ENCODE assay signal across 1 cellular context in the genomic region with DNA sequence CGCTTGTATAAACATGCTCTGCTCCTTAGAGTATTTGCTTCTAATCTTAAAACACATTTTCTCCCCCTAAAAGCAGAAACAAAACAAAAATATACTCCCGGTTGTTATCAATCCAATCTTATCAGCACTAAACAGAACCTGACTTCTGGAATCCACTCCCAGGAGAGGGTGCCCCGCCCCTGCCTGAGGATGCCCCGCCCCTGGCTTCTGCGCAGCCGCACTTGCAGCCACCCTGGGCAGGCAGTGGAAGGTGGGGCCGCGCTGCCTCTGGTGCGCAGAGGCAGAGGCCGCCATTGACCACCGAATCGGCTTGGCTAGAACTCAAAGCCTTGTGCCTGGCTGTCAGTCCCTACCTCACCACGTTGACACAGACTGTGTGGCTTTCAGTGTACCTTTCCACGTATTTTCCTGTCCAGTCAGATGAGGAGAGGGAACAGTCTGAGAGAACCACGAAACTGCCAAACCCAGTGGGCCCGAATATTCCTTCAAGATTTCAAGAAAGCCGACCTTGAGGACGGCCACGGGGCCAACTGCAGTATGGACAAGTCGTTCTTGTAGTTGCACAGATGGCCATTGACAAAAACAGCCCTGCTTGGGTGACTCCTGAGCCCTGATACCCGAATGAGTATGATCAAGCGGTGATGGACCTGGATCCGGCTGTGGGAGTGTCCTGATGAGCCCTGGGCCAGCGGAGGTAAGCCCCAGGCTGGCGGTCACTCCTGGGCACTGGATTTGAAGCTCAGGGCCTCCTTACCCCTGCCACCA.
TF ChIP-seq lines count a peak whose summit lies in the region.

No MANE protein-coding gene starts in this region.

TF ChIP-seq in K562, 482 proteins besides CTCF, POLR2A, EP300 and RAD21 (continued from another document and continues in another):
- TF ChIP-seq, protein P1, sequence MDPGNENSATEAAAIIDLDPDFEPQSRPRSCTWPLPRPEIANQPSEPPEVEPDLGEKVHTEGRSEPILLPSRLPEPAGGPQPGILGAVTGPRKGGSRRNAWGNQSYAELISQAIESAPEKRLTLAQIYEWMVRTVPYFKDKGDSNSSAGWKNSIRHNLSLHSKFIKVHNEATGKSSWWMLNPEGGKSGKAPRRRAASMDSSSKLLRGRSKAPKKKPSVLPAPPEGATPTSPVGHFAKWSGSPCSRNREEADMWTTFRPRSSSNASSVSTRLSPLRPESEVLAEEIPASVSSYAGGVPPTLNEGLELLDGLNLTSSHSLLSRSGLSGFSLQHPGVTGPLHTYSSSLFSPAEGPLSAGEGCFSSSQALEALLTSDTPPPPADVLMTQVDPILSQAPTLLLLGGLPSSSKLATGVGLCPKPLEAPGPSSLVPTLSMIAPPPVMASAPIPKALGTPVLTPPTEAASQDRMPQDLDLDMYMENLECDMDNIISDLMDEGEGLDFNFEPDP (CRISPR knock-in tag; IDR thresholded peaks at IDR 0.05): no peak
- TF ChIP-seq, protein P2, sequence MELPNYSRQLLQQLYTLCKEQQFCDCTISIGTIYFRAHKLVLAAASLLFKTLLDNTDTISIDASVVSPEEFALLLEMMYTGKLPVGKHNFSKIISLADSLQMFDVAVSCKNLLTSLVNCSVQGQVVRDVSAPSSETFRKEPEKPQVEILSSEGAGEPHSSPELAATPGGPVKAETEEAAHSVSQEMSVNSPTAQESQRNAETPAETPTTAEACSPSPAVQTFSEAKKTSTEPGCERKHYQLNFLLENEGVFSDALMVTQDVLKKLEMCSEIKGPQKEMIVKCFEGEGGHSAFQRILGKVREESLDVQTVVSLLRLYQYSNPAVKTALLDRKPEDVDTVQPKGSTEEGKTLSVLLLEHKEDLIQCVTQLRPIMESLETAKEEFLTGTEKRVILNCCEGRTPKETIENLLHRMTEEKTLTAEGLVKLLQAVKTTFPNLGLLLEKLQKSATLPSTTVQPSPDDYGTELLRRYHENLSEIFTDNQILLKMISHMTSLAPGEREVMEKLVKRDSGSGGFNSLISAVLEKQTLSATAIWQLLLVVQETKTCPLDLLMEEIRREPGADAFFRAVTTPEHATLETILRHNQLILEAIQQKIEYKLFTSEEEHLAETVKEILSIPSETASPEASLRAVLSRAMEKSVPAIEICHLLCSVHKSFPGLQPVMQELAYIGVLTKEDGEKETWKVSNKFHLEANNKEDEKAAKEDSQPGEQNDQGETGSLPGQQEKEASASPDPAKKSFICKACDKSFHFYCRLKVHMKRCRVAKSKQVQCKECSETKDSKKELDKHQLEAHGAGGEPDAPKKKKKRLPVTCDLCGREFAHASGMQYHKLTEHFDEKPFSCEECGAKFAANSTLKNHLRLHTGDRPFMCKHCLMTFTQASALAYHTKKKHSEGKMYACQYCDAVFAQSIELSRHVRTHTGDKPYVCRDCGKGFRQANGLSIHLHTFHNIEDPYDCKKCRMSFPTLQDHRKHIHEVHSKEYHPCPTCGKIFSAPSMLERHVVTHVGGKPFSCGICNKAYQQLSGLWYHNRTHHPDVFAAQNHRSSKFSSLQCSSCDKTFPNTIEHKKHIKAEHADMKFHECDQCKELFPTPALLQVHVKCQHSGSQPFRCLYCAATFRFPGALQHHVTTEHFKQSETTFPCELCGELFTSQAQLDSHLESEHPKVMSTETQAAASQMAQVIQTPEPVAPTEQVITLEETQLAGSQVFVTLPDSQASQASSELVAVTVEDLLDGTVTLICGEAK (IDR thresholded peaks at IDR 0.05): 0 out of 2 replicates have a peak, but pooled peaks have one; percentile 15
- TF ChIP-seq, protein P2 (CRISPR knock-in tag; IDR thresholded peaks at IDR 0.05): no peak
- TF ChIP-seq, protein P3, sequence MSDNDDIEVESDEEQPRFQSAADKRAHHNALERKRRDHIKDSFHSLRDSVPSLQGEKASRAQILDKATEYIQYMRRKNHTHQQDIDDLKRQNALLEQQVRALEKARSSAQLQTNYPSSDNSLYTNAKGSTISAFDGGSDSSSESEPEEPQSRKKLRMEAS (CRISPR knock-in tag; IDR thresholded peaks at IDR 0.05): peak; percentile 64
- TF ChIP-seq ZNF165 (CRISPR knock-in tag; IDR thresholded peaks at IDR 0.05; ENCODE audit: borderline replicate concordance) (no peak), CTBP1 (IDR thresholded peaks at IDR 0.05; ENCODE audit: borderline replicate concordance) (peak; percentile 44; the same call in 1 of the 2 replicates), ZNF212 (CRISPR knock-in tag; IDR thresholded peaks at IDR 0.05) (no peak), BRD9 (IDR thresholded peaks at IDR 0.05; ENCODE audit: low read depth, partially characterized antibody) (peak; percentile 77), PYGO2 (tag; IDR thresholded peaks at IDR 0.05) (peak; percentile 47; the same call in 1 of the 2 replicates), ARID1B (IDR thresholded peaks at IDR 0.05) (peak; percentile 98), KDM1A (IDR thresholded peaks at IDR 0.05) (peak; percentile 20 to 60; a peak in 2 of 4 replicates), GABPA (tag; conservative IDR thresholded peaks at IDR 0.05; ENCODE audit: low read depth) (no peak), ZC3H4 (CRISPR knock-in tag; IDR thresholded peaks at IDR 0.05; ENCODE audit: borderline replicate concordance) (no peak; the same call in 1 of the 2 replicates), MTF1 (CRISPR knock-in tag; IDR thresholded peaks at IDR 0.05; ENCODE audit: borderline replicate concordance) (no peak), NFIC (IDR thresholded peaks at IDR 0.05) (peak; percentile 52), TAF1 (IDR thresholded peaks at IDR 0.05; ENCODE audit: control insufficient read depth, extremely low read depth, insufficient read depth, low read length, severe bottlenecking) (peak; percentile 67), KAT7 (CRISPR knock-in tag; IDR thresholded peaks at IDR 0.05; ENCODE audit: borderline replicate concordance) (no peak; the same call in 1 of the 2 replicates), CBFA2T3 (IDR thresholded peaks at IDR 0.05) (peak; percentile 90), NRF1 (conservative IDR thresholded peaks at IDR 0.05 in 1 of 2, IDR thresholded peaks at IDR 0.05 in 1 of 2) (peak; percentile 93 to 94), SMARCE1 (IDR thresholded peaks at IDR 0.05) (peak; percentile 96), BCOR (IDR thresholded peaks at IDR 0.05) (peak; percentile 14; the same call in 1 of the 2 replicates), GTF2A2 (tag; IDR thresholded peaks at IDR 0.05) (peak; percentile 69), ZNF253 (CRISPR knock-in tag; conservative IDR thresholded peaks at IDR 0.05) (0 out of 2 replicates have a peak, but pooled peaks have one; percentile 57), YBX1 (IDR thresholded peaks at IDR 0.05) (no peak), SOX6 (IDR thresholded peaks at IDR 0.05) (peak; percentile 96), POLR2G (IDR thresholded peaks at IDR 0.05; ENCODE audit: low read depth, low read length) (peak; percentile 94), JUN (IDR thresholded peaks at IDR 0.05; ENCODE audit: borderline replicate concordance, low read depth, low read length) (no peak), JUN (CRISPR knock-in tag; IDR thresholded peaks at IDR 0.05; ENCODE audit: borderline replicate concordance) (no peak), MTA2 (IDR thresholded peaks at IDR 0.05; ENCODE audit: low read depth) (peak; percentile 90), EHMT2 (IDR thresholded peaks at IDR 0.05) (peak; percentile 83), FOXA3 (CRISPR knock-in tag; conservative IDR thresholded peaks at IDR 0.05 in 1 of 2, IDR thresholded peaks at IDR 0.05 in 1 of 2) (peak in 1 of 2 experiments; percentile 61; a peak in 1 of 4 replicates), RBBP5 (IDR thresholded peaks at IDR 0.05; ENCODE audit: borderline replicate concordance, insufficient read depth, low read length, poor library complexity, severe bottlenecking) (peak; percentile 71), SMARCA4 (IDR thresholded peaks at IDR 0.05) (peak; percentile 96)
- TF ChIP-seq, protein P4, sequence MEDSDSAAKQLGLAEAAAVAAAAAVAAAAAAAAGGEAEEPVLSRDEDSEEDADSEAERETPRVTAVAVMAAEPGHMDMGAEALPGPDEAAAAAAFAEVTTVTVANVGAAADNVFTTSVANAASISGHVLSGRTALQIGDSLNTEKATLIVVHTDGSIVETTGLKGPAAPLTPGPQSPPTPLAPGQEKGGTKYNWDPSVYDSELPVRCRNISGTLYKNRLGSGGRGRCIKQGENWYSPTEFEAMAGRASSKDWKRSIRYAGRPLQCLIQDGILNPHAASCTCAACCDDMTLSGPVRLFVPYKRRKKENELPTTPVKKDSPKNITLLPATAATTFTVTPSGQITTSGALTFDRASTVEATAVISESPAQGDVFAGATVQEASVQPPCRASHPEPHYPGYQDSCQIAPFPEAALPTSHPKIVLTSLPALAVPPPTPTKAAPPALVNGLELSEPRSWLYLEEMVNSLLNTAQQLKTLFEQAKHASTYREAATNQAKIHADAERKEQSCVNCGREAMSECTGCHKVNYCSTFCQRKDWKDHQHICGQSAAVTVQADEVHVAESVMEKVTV (CRISPR knock-in tag; IDR thresholded peaks at IDR 0.05): peak; percentile 50; the same call in 1 of the 2 replicates
- TF ChIP-seq, protein P5, sequence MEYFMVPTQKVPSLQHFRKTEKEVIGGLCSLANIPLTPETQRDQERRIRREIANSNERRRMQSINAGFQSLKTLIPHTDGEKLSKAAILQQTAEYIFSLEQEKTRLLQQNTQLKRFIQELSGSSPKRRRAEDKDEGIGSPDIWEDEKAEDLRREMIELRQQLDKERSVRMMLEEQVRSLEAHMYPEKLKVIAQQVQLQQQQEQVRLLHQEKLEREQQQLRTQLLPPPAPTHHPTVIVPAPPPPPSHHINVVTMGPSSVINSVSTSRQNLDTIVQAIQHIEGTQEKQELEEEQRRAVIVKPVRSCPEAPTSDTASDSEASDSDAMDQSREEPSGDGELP (CRISPR knock-in tag; IDR thresholded peaks at IDR 0.05; ENCODE audit: borderline replicate concordance): peak; percentile 6; the same call in 1 of the 2 replicates
- TF ChIP-seq, protein P6, sequence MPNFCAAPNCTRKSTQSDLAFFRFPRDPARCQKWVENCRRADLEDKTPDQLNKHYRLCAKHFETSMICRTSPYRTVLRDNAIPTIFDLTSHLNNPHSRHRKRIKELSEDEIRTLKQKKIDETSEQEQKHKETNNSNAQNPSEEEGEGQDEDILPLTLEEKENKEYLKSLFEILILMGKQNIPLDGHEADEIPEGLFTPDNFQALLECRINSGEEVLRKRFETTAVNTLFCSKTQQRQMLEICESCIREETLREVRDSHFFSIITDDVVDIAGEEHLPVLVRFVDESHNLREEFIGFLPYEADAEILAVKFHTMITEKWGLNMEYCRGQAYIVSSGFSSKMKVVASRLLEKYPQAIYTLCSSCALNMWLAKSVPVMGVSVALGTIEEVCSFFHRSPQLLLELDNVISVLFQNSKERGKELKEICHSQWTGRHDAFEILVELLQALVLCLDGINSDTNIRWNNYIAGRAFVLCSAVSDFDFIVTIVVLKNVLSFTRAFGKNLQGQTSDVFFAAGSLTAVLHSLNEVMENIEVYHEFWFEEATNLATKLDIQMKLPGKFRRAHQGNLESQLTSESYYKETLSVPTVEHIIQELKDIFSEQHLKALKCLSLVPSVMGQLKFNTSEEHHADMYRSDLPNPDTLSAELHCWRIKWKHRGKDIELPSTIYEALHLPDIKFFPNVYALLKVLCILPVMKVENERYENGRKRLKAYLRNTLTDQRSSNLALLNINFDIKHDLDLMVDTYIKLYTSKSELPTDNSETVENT (CRISPR knock-in tag; IDR thresholded peaks at IDR 0.05): peak; percentile 51; the same call in 1 of the 2 replicates
- TF ChIP-seq, protein P7, sequence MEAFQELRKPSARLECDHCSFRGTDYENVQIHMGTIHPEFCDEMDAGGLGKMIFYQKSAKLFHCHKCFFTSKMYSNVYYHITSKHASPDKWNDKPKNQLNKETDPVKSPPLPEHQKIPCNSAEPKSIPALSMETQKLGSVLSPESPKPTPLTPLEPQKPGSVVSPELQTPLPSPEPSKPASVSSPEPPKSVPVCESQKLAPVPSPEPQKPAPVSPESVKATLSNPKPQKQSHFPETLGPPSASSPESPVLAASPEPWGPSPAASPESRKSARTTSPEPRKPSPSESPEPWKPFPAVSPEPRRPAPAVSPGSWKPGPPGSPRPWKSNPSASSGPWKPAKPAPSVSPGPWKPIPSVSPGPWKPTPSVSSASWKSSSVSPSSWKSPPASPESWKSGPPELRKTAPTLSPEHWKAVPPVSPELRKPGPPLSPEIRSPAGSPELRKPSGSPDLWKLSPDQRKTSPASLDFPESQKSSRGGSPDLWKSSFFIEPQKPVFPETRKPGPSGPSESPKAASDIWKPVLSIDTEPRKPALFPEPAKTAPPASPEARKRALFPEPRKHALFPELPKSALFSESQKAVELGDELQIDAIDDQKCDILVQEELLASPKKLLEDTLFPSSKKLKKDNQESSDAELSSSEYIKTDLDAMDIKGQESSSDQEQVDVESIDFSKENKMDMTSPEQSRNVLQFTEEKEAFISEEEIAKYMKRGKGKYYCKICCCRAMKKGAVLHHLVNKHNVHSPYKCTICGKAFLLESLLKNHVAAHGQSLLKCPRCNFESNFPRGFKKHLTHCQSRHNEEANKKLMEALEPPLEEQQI (IDR thresholded peaks at IDR 0.05): peak; percentile 70; the same call in 1 of the 2 replicates
